Comparison of ENCODE assay signal across 17 cellular contexts in the genomic region with DNA sequence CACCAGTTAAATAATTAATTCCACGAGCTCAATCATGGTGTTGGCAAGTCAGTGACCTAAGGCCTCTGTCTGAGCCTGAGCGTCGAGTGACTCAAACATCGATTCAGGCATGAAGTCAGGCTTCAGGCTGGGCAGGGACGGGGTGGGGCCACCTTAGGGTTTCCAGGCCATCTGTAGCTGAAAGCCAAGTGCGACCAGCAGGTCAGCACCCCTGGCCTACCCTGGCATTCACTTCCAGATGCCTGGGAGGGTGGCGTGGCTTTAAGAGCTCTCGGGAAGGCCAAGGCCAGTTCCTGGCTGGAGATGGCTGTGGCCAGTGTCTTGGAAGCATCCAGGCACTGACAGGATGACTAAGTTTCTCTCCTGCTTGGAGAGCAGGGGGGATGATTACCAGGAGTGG.
DNase-seq lines count a peak whose midpoint lies in the region; ATAC-seq and TF ChIP-seq lines count a peak whose summit lies in the region.
"Had no signal": no experiment of that assay in that cellular context is flagged by ENCODE, and none has a peak within 500 bp of the region (broad histone marks: within the 10 kb centered on the region; RNA-seq: fewer than 3 reads in every experiment).

No MANE protein-coding gene starts in this region.

- H3K36me3 Mint-ChIP-seq in Calu3 (ENCODE audit: insufficient read depth, unreplicated experiment) (no peaks in the 10 kb centered on the region), glutamatergic neuron (ENCODE audit: unreplicated experiment) (no peaks in the 10 kb centered on the region)
- H3K36me3 Mint-ChIP-seq: CD4-positive, alpha-beta memory T cell had no signal

- H3K4me2 ChIP-seq in neuronal stem cell (ENCODE audit: insufficient read depth, low read length, poor library complexity, severe bottlenecking) (no peak overlapping the region), OCI-LY7 (ENCODE audit: low read length) (no peak overlapping the region)
- H3K4me2 ChIP-seq: KMS-11 had no signal

- H3K4me3 ChIP-seq in fibroblast of the aortic adventitia (ENCODE audit: low read depth, low read length) (no peak overlapping the region), neuronal stem cell (ENCODE audit: low read length in 2 of 2) (no peak overlapping the region), suprapubic skin (no peak overlapping the region), OCI-LY7 (ENCODE audit: low read depth, low read length, poor library complexity, severe bottlenecking) (no peak overlapping the region)

- BruUV-seq in Calu3 (replicated peaks; lab: Mats Ljungman, UMichigan), result no TSS peak
- BruUV-seq in OCI-LY7 (replicated peaks; lab: Mats Ljungman, UMichigan), result no TSS peak

- H3K27ac ChIP-seq in neuronal stem cell (replicated peaks; ENCODE audit: low read length) (no peak overlapping the region), suprapubic skin (no peak overlapping the region), OCI-LY7 (ENCODE audit: low read depth, low read length, poor library complexity, severe bottlenecking) (no peak overlapping the region)
- H3K27ac ChIP-seq: KMS-11 had no signal

- no peak overlapping the region for H4K91ac ChIP-seq in neuronal stem cell (ENCODE audit: low read depth, low read length, poor library complexity)

- H3K36me3 ChIP-seq in neuronal stem cell (replicated peaks in 1 of 2; ENCODE audit: control insufficient read depth in 2 of 2, insufficient read depth in 2 of 2, low read length in 2 of 2), result no peaks in the 10 kb centered on the region
- H3K36me3 ChIP-seq in suprapubic skin, result no peaks in the 10 kb centered on the region
- no peaks in the 10 kb centered on the region for H3K36me3 ChIP-seq in OCI-LY7 (ENCODE audit: insufficient read depth, low read length)

- no peak overlapping the region for H2BK120ac ChIP-seq in neuronal stem cell (ENCODE audit: low read depth, low read length)

- no CpG with 5 or more reads among the region's 8 CpGs for WGBS in neuronal stem cell (ENCODE audit: extremely low coverage in 2 of 2, insufficient read length in 2 of 2, insufficient replicate concordance in 1 of 2), 2 donors
- WGBS in suprapubic skin, result 44% methylated on average over 7 of the region's 8 CpGs

- in situ Hi-C loops in ACHN (cut with HindIII; ENCODE audit: low pct_ligation_motif_present, low pct_unique_long_range_greater_than_20kb, low sequenced_read_pairs), result no loop called here

- TF ChIP-seq POLR2A in suprapubic skin (IDR thresholded peaks at IDR 0.05), result no peak

- TF ChIP-seq CTCF in Calu3 (IDR thresholded peaks at IDR 0.05; ENCODE audit: unreplicated experiment), result no peak
- TF ChIP-seq CTCF in fibroblast of the aortic adventitia (IDR thresholded peaks at IDR 0.05; ENCODE audit: insufficient read depth, low read length), result no peak
- no peak for TF ChIP-seq CTCF in glutamatergic neuron (IDR thresholded peaks at IDR 0.05; ENCODE audit: partially characterized antibody, unreplicated experiment)
- TF ChIP-seq CTCF in suprapubic skin (IDR thresholded peaks at IDR 0.05), result no peak
- no peak for TF ChIP-seq CTCF in OCI-LY7 (conservative IDR thresholded peaks at IDR 0.05; ENCODE audit: low read length)

- H3K4me1 Mint-ChIP-seq in Calu3 (ENCODE audit: low read depth, unreplicated experiment) (peaks cover 9% of the 10 kb centered on the region), glutamatergic neuron (ENCODE audit: low read depth, unreplicated experiment) (peaks cover 3% of the 10 kb centered on the region)
- H3K4me1 Mint-ChIP-seq: CD4-positive, alpha-beta memory T cell had no signal

- H3K27me3 Mint-ChIP-seq in Calu3 (ENCODE audit: unreplicated experiment) (peaks cover 43% of the 10 kb centered on the region), glutamatergic neuron (ENCODE audit: unreplicated experiment) (peaks cover 6% of the 10 kb centered on the region)

- no peaks in the 10 kb centered on the region for H3K9me2 ChIP-seq in OCI-LY7 (ENCODE audit: insufficient read depth, low read length)

- H3K9me3 Mint-ChIP-seq in Calu3 (ENCODE audit: low read depth, unreplicated experiment) (peaks cover 5% of the 10 kb centered on the region), glutamatergic neuron (ENCODE audit: unreplicated experiment) (peaks cover 4% of the 10 kb centered on the region)

- H3K18ac ChIP-seq in neuronal stem cell (ENCODE audit: low read length), result peak overlapping the region; percentile 13

- TF ChIP-seq EP300 in suprapubic skin (IDR thresholded peaks at IDR 0.05), result no peak

- ATAC-seq in GM21526 (IDR thresholded peaks at IDR 0.05; ENCODE audit: low FRiP score, unreplicated experiment), result no peak
- ATAC-seq: HepG2, Panc1 had no signal

- no peak overlapping the region for H4K8ac ChIP-seq in neuronal stem cell (ENCODE audit: low read depth, low read length)

- no peaks in the 10 kb centered on the region for H3K79me2 ChIP-seq in OCI-LY7 (ENCODE audit: insufficient read depth, low read depth, low read length)

- no peak overlapping the region for H3K23ac ChIP-seq in neuronal stem cell (ENCODE audit: low read depth, low read length, poor library complexity)

- H2BK12ac ChIP-seq in neuronal stem cell (ENCODE audit: low read length), result no peak overlapping the region

- no peak overlapping the region for H3K9ac ChIP-seq in neuronal stem cell (ENCODE audit: low read depth, low read length, poor library complexity)
- H3K9ac ChIP-seq: KMS-11 had no signal

- no peaks in the 10 kb centered on the region for H4K20me1 ChIP-seq in OCI-LY7 (ENCODE audit: insufficient read depth, low read length)

- peak; percentile 3 for DNase-seq in ACHN
- peak; percentile 14 for DNase-seq in Calu3
- peak; percentile 44 for DNase-seq in fibroblast of the aortic adventitia (ENCODE audit: low read depth)
- no peak for DNase-seq in neuronal stem cell (ENCODE audit: low spot score)
- no peak for DNase-seq in glutamatergic neuron
- DNase-seq in suprapubic skin (ENCODE audit: low spot score in 2 of 2), result no peak
- DNase-seq in OCI-LY7 (ENCODE audit: low spot score), result no peak
- DNase-seq: CD4-positive, alpha-beta memory T cell; NCI-H1105; NCI-H1694 treated with DMSO at 0.1 percent for 48 hours; NCI-H446; NCI-H748 treated with DMSO at 0.1 percent for 48 hours; Right ventricle myocardium superior had no signal

- H3K4me3 Mint-ChIP-seq in Calu3 (ENCODE audit: low read depth, unreplicated experiment) (no peak overlapping the region), glutamatergic neuron (ENCODE audit: unreplicated experiment) (no peak overlapping the region)
- H3K4me3 Mint-ChIP-seq: CD4-positive, alpha-beta memory T cell had no signal

- H2AK5ac ChIP-seq in neuronal stem cell (ENCODE audit: low read depth, low read length), result no peak overlapping the region

- no peak overlapping the region for H2BK15ac ChIP-seq in neuronal stem cell (ENCODE audit: low read length)

- H3K9me3 ChIP-seq in neuronal stem cell (replicated peaks in 1 of 2; ENCODE audit: control insufficient read depth in 2 of 2, insufficient read depth in 1 of 2, low read depth in 1 of 2, low read length in 2 of 2) (peaks cover 0 to 2% of the 10 kb centered on the region in 2 donors), suprapubic skin (no peaks in the 10 kb centered on the region), OCI-LY7 (ENCODE audit: low read length) (no peaks in the 10 kb centered on the region)

- H3K27me3 ChIP-seq in neuronal stem cell (ENCODE audit: control insufficient read depth in 3 of 3, insufficient read depth in 3 of 3, low read depth in 1 of 3, low read length in 3 of 3) (peaks cover 0 to 3% (median 0%) of the 10 kb centered on the region in 3 experiments), suprapubic skin (no peaks in the 10 kb centered on the region)

- H2BK5ac ChIP-seq in neuronal stem cell (ENCODE audit: low read length), result no peak overlapping the region

- CTCF ChIA-PET in Calu3 (lab: Charles Lee), result interaction anchor here (0.5 kb wide), 1 partner anchor 110 kb away, joined by 3 read pairs; no protein-coding TSS in a partner anchor
- CTCF ChIA-PET in OCI-LY7 (lab: Charles Lee; ENCODE audit: unreplicated experiment), result no interaction called here

- POLR2A ChIA-PET in OCI-LY7 (lab: Charles Lee), result no interaction called here

- intact Hi-C loops in Calu3 (cut with micrococcal nuclease; ENCODE audit: unreplicated experiment), result no loop called here
- intact Hi-C loops in OCI-LY7 (cut with micrococcal nuclease; ENCODE audit: unreplicated experiment), result no loop called here

- H3K27ac Mint-ChIP-seq in Calu3 (ENCODE audit: unreplicated experiment), result no peak overlapping the region
- no peak overlapping the region for H3K27ac Mint-ChIP-seq in glutamatergic neuron (ENCODE audit: unreplicated experiment)
- H3K27ac Mint-ChIP-seq: CD4-positive, alpha-beta memory T cell had no signal

- no peak overlapping the region for H2AFZ ChIP-seq in neuronal stem cell (ENCODE audit: low read length)
- H2AFZ ChIP-seq in OCI-LY7 (ENCODE audit: low read length), result no peak overlapping the region

- no peaks in the 10 kb centered on the region for H3K79me1 ChIP-seq in neuronal stem cell (ENCODE audit: low read depth, low read length)

- no peak overlapping the region for H3K4ac ChIP-seq in neuronal stem cell (ENCODE audit: low read length)

- H3K4me1 ChIP-seq in neuronal stem cell (ENCODE audit: control insufficient read depth in 2 of 2, insufficient read depth in 1 of 2, low read depth in 1 of 2, low read length in 2 of 2) (peaks cover 15 to 18% of the 10 kb centered on the region in 2 donors), suprapubic skin (peaks cover 3% of the 10 kb centered on the region), OCI-LY7 (ENCODE audit: insufficient read depth, low read length, poor library complexity, severe bottlenecking) (no peaks in the 10 kb centered on the region)

- H3K14ac ChIP-seq in neuronal stem cell (ENCODE audit: low read length), result no peak overlapping the region

Comparison
In these comparisons a context has a peak if more than half of its experiments do, and no peak if none do; other contexts are left out.
1. DNase-seq: peak in ACHN (single experiment), Calu3 (single experiment) and fibroblast of the aortic adventitia (single experiment); none in neuronal stem cell (single experiment), glutamatergic neuron (single experiment), suprapubic skin (0 of 2) and OCI-LY7 (single experiment).